ENCODE assay signal across 1 cellular context in genomic region chr1:114530224-114530623, GRCh38.
TF ChIP-seq lines count a peak whose summit lies in the region.

No MANE protein-coding gene starts in this region.

TF ChIP-seq in H1, 55 proteins besides CTCF, POLR2A, EP300 and RAD21:
- TF ChIP-seq SP1 (IDR thresholded peaks at IDR 0.05; ENCODE audit: low read depth, low read length) = no peak
- TF ChIP-seq MAX (IDR thresholded peaks at IDR 0.05) = no peak
TF ChIP-seq in H1: peak in this region for 0.
